13 cellular contexts compared by ENCODE assay signal in the genomic region with DNA sequence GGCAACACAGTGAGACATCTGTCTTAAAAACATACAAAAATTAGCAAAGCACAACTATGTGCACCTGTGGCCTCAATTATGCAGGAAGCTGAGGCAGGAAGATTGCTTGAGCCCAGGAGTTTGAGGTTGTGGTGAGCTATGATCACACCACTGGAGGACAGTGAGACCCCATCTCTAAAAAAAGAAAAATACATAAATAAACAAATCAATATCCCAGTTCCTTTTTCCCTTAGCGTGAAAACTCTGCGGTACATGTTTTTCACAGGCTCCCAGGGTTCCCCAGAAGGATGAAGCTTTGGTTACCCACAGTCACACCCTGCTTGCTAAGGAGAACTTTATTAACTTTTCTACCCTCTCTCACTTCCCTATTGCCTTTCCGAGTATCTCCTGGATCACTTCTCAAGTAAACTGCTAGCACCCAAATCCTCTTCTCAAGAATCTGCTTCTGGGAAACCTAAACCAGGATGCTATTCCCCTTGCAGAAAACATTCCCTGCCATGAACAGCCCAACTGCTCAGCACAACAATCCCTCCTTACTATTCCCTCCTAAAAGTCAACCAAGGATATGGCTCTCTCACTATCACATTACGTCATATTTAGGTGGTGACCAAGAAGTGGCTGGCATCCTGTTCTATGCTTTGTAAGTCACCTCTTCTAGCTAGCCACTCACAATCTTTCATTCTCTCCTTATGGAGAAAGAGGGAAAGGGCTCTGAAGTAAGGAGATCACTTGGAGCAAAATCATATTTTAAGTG.
A peak's percentile ranks its signal among the peaks of the same experiment; 100 is the strongest.
DNase-seq lines count a peak whose midpoint lies in the region; ATAC-seq and TF ChIP-seq lines count a peak whose summit lies in the region.
"Had no signal": no experiment of that assay in that cellular context is flagged by ENCODE, and none has a peak within 500 bp of the region (broad histone marks: within the 10 kb centered on the region; RNA-seq: fewer than 3 reads in every experiment).

No MANE protein-coding gene starts in this region.

- no peak for TF ChIP-seq POLR2A in thyroid gland (IDR thresholded peaks at IDR 0.05)

- H3K4me3 Mint-ChIP-seq in T-helper 1 cell treated with Interleukin-12 subunit alpha and Interleukin-12 subunit beta and Interleukin-4 antibody, amounts not matched to agents 30 μg/mL and 1 μg/mL, for 36 hours, result peak overlapping the region; percentile 8
- peak overlapping the region; percentile 72 for H3K4me3 Mint-ChIP-seq in natural killer cell treated with Interleukin-12 subunit alpha and Interleukin-12 subunit beta and Interleukin-15 and Interleukin-18, amount 100 ng/mL, for 72 hours
- H3K4me3 Mint-ChIP-seq: neural progenitor cell had no signal

- ATAC-seq in HG02610 (IDR thresholded peaks at IDR 0.05; ENCODE audit: unreplicated experiment), result peak; percentile 57
- no peak for ATAC-seq in natural killer cell treated with Interleukin-12 subunit alpha and Interleukin-12 subunit beta and Interleukin-15 and Interleukin-18, amount 100 ng/mL, for 72 hours
- no peak for ATAC-seq in GM18520 (IDR thresholded peaks at IDR 0.05; ENCODE audit: unreplicated experiment)
- ATAC-seq: foreskin keratinocyte, SK-N-SH treated with all-trans-retinoic acid at 6 μM for 48 hours had no signal

- H3K27ac ChIP-seq in KOPT-K1 (ENCODE audit: low read depth, low read length, poor library complexity, severe bottlenecking), result peak overlapping the region; percentile 59
- no peak overlapping the region for H3K27ac ChIP-seq in thyroid gland
- H3K27ac ChIP-seq: 22Rv1, ascending aorta, foreskin keratinocyte, neural progenitor cell had no signal

- H3K36me3 ChIP-seq in KOPT-K1 (ENCODE audit: insufficient read depth, low read length) (no peaks in the 10 kb centered on the region), thyroid gland (peaks cover 0 to 5% of the 10 kb centered on the region in 2 donors)
- H3K36me3 ChIP-seq: ascending aorta, neural progenitor cell had no signal

- H3K4me1 ChIP-seq in thyroid gland, result no peaks in the 10 kb centered on the region
- H3K4me1 ChIP-seq: ascending aorta, foreskin keratinocyte, neural progenitor cell had no signal

- no peaks in the 10 kb centered on the region for H3K27me3 ChIP-seq in thyroid gland
- H3K27me3 ChIP-seq: ascending aorta, neural progenitor cell had no signal

- H3K4me3 ChIP-seq in thyroid gland (replicated peaks in 1 of 3), result no peak overlapping the region
- H3K4me3 ChIP-seq: ascending aorta, neural progenitor cell had no signal

- no peaks in the 10 kb centered on the region for H3K9me3 ChIP-seq in KOPT-K1 (ENCODE audit: insufficient read depth, low read length, poor library complexity, severe bottlenecking)
- H3K9me3 ChIP-seq in thyroid gland, result no peaks in the 10 kb centered on the region
- H3K9me3 ChIP-seq: ascending aorta had no signal

- no peak overlapping the region for H3K27ac Mint-ChIP-seq in T-helper 1 cell treated with Interleukin-12 subunit alpha and Interleukin-12 subunit beta and Interleukin-4 antibody, amounts not matched to agents 30 μg/mL and 1 μg/mL, for 36 hours
- peak overlapping the region; percentile 98 to 99 for H3K27ac Mint-ChIP-seq in natural killer cell treated with Interleukin-12 subunit alpha and Interleukin-12 subunit beta and Interleukin-15 and Interleukin-18, amount 100 ng/mL, for 72 hours
- H3K27ac Mint-ChIP-seq: neural progenitor cell had no signal

- WGBS in thyroid gland, 2 donors, result 93 to 95% methylated on average over 4 of the region's 4 CpGs

- DNase-seq in T-helper 1 cell (no peak), thyroid gland (no peak), activated gamma-delta T cell (lab: John Stamatoyannopoulos, UW) (no peak)
- DNase-seq in natural killer cell treated with Interleukin-12 subunit alpha and Interleukin-12 subunit beta and Interleukin-15 and Interleukin-18, amount 100 ng/mL, for 72 hours (ENCODE audit: low spot score), result no peak
- DNase-seq: foreskin keratinocyte had no signal

- intact Hi-C loops in thyroid gland (cut with DNase I), result no loop called here

- peaks cover 3% of the 10 kb centered on the region for H3K36me3 Mint-ChIP-seq in T-helper 1 cell treated with Interleukin-12 subunit alpha and Interleukin-12 subunit beta and Interleukin-4 antibody, amounts not matched to agents 30 μg/mL and 1 μg/mL, for 36 hours (ENCODE audit: low read depth)
- peaks cover 4% of the 10 kb centered on the region for H3K36me3 Mint-ChIP-seq in natural killer cell treated with Interleukin-12 subunit alpha and Interleukin-12 subunit beta and Interleukin-15 and Interleukin-18, amount 100 ng/mL, for 72 hours
- H3K36me3 Mint-ChIP-seq: neural progenitor cell had no signal

- no peaks in the 10 kb centered on the region for H3K27me3 Mint-ChIP-seq in T-helper 1 cell treated with Interleukin-12 subunit alpha and Interleukin-12 subunit beta and Interleukin-4 antibody, amounts not matched to agents 30 μg/mL and 1 μg/mL, for 36 hours (ENCODE audit: low read depth)
- no peaks in the 10 kb centered on the region for H3K27me3 Mint-ChIP-seq in natural killer cell treated with Interleukin-12 subunit alpha and Interleukin-12 subunit beta and Interleukin-15 and Interleukin-18, amount 100 ng/mL, for 72 hours

- H3K9me3 Mint-ChIP-seq in T-helper 1 cell treated with Interleukin-12 subunit alpha and Interleukin-12 subunit beta and Interleukin-4 antibody, amounts not matched to agents 30 μg/mL and 1 μg/mL, for 36 hours, result no peaks in the 10 kb centered on the region
- no peaks in the 10 kb centered on the region for H3K9me3 Mint-ChIP-seq in natural killer cell treated with Interleukin-12 subunit alpha and Interleukin-12 subunit beta and Interleukin-15 and Interleukin-18, amount 100 ng/mL, for 72 hours
- H3K9me3 Mint-ChIP-seq: neural progenitor cell had no signal

- no peak for TF ChIP-seq CTCF in thyroid gland (IDR thresholded peaks at IDR 0.05)

- peaks cover 36% of the 10 kb centered on the region for H3K4me1 Mint-ChIP-seq in T-helper 1 cell treated with Interleukin-12 subunit alpha and Interleukin-12 subunit beta and Interleukin-4 antibody, amounts not matched to agents 30 μg/mL and 1 μg/mL, for 36 hours (ENCODE audit: low read depth)
- peaks cover 52 to 57% of the 10 kb centered on the region in 2 donors for H3K4me1 Mint-ChIP-seq in natural killer cell treated with Interleukin-12 subunit alpha and Interleukin-12 subunit beta and Interleukin-15 and Interleukin-18, amount 100 ng/mL, for 72 hours (ENCODE audit: low read depth in 2 of 2)
- H3K4me1 Mint-ChIP-seq: neural progenitor cell had no signal
